In genomic region chr3:143835312-143835711, GRCh38 we compare ENCODE assay signal across 19 cellular contexts. TPM values are rescaled to one million over a fixed set of nuclear protein-coding genes. Genes with fewer than 3 reads are reported as not detected.
DNase-seq lines count a peak whose midpoint lies in the region; ATAC-seq, FAIRE-seq and TF ChIP-seq lines count a peak whose summit lies in the region.
"Had no signal": no experiment of that assay in that cellular context is flagged by ENCODE, and none has a peak within 500 bp of the region (broad histone marks: within the 10 kb centered on the region; RNA-seq: fewer than 3 reads in every experiment).

No MANE protein-coding gene starts in this region.

- H3K4me3 Mint-ChIP-seq in activated T-cell treated with anti-CD3 and anti-CD28 coated beads, Interleukin-2, amount 50 U/mL, for 72 hours: peak overlapping the region in 1 of 2 donors; percentile 40
- H3K4me3 Mint-ChIP-seq in stimulated activated effector memory CD8-positive, alpha-beta T cell treated with anti-CD3 and anti-CD28 coated beads, Interleukin-12 subunit alpha, Interleukin-12 subunit beta, amount 100 ng/mL, for 72 hours: peak overlapping the region; percentile 3
- H3K4me3 Mint-ChIP-seq: CD8-positive, alpha-beta T cell; GM23338 had no signal

- H3K9me3 ChIP-seq in WERI-Rb-1 (ENCODE audit: severe bottlenecking): no peaks in the 10 kb centered on the region
- H3K9me3 ChIP-seq: A549, BE2C had no signal

- peaks cover 0 to 2% of the 10 kb centered on the region in 2 donors for H3K36me3 Mint-ChIP-seq in activated T-cell treated with anti-CD3 and anti-CD28 coated beads, Interleukin-2, amount 50 U/mL, for 72 hours (ENCODE audit: insufficient read depth in 2 of 2)
- H3K36me3 Mint-ChIP-seq in stimulated activated effector memory CD8-positive, alpha-beta T cell treated with anti-CD3 and anti-CD28 coated beads, Interleukin-12 subunit alpha, Interleukin-12 subunit beta, amount 100 ng/mL, for 72 hours: no peaks in the 10 kb centered on the region

- H3K36me3 ChIP-seq in bronchial epithelial cell (ENCODE audit: control insufficient read depth, insufficient read depth, low read length) (no peaks in the 10 kb centered on the region), WERI-Rb-1 (no peaks in the 10 kb centered on the region)
- H3K36me3 ChIP-seq: BE2C had no signal

- DNase-seq in activated T-cell treated with anti-CD3 and anti-CD28 coated beads, Interleukin-2, amount 50 U/mL, for 72 hours: peak in 1 of 2 donors; percentile 23
- DNase-seq in activated T-cell treated with anti-CD3 and anti-CD28 coated beads, Interleukin-2, amount 50 U/mL, for 1 hour: no peak
- DNase-seq in stimulated activated CD4-positive, alpha-beta T cell treated with anti-CD3 and anti-CD28 coated beads, Interleukin-4, amount 100 ng/mL, for 24 hours: peak; percentile 11
- no peak for DNase-seq in stimulated activated CD4-positive, alpha-beta T cell treated with anti-CD3 and anti-CD28 coated beads, Interleukin-2, amount 100 ng/mL, for 48 hours
- DNase-seq in bronchial epithelial cell (ENCODE audit: low read depth): no peak
- DNase-seq in stimulated activated effector memory CD8-positive, alpha-beta T cell treated with anti-CD3 and anti-CD28 coated beads, Interleukin-12 subunit alpha, Interleukin-12 subunit beta, amount 100 ng/mL, for 72 hours (ENCODE audit: low spot score in 2 of 2): no peak
- DNase-seq in GM10266 (ENCODE audit: extremely low spot score): no peak
- no peak for DNase-seq in WERI-Rb-1
- DNase-seq: BE2C; CD8-positive, alpha-beta T cell; COR-L47; DMS153; GF-D8; H7 had no signal

- H3K27me3 ChIP-seq in bronchial epithelial cell (ENCODE audit: control insufficient read depth, insufficient read depth, low read length) (no peaks in the 10 kb centered on the region), WERI-Rb-1 (ENCODE audit: insufficient read depth, low read depth, severe bottlenecking) (no peaks in the 10 kb centered on the region)

- peak; percentile 70 for FAIRE-seq in bronchial epithelial cell (lab: Jason Lieb, UNC)
- FAIRE-seq: A549, D721Med had no signal

- TF ChIP-seq CTCF in bronchial epithelial cell (IDR thresholded peaks at IDR 0.05; ENCODE audit: insufficient read depth, low read length, severe bottlenecking): no peak
- TF ChIP-seq CTCF in GM10266 (IDR thresholded peaks at IDR 0.05; ENCODE audit: control insufficient read depth, insufficient read depth, low read depth, missing control alignments): no peak
- no peak for TF ChIP-seq CTCF in WERI-Rb-1 (IDR thresholded peaks at IDR 0.05; ENCODE audit: low read depth, low read length)

- no peak overlapping the region for H3K27ac ChIP-seq in WERI-Rb-1
- H3K27ac ChIP-seq: A549, C4-2B, HL-60 had no signal

- H3K4me1 Mint-ChIP-seq in activated T-cell treated with anti-CD3 and anti-CD28 coated beads, Interleukin-2, amount 50 U/mL, for 72 hours (ENCODE audit: low read depth): peaks cover 50% of the 10 kb centered on the region
- H3K4me1 Mint-ChIP-seq in stimulated activated effector memory CD8-positive, alpha-beta T cell treated with anti-CD3 and anti-CD28 coated beads, Interleukin-12 subunit alpha, Interleukin-12 subunit beta, amount 100 ng/mL, for 72 hours: peaks cover 38% of the 10 kb centered on the region

- ATAC-seq in activated T-cell treated with anti-CD3 and anti-CD28 coated beads, Interleukin-2, amount 50 U/mL, for 72 hours (replicated peaks in 1 of 2): peak; percentile 70 to 85
- ATAC-seq in stimulated activated effector memory CD8-positive, alpha-beta T cell treated with anti-CD3 and anti-CD28 coated beads, Interleukin-12 subunit alpha, Interleukin-12 subunit beta, amount 100 ng/mL, for 72 hours: peak; percentile 86
- ATAC-seq: A549; CD8-positive, alpha-beta T cell; GM23338 had no signal

- H3K4me3 ChIP-seq in bronchial epithelial cell (ENCODE audit: low read depth, low read length) (no peak overlapping the region), WERI-Rb-1 (ENCODE audit: low read depth, low read length) (no peak overlapping the region)
- H3K4me3 ChIP-seq: A549, GM23338 had no signal

- peak overlapping the region; percentile 24 for H3K27ac Mint-ChIP-seq in activated T-cell treated with anti-CD3 and anti-CD28 coated beads, Interleukin-2, amount 50 U/mL, for 72 hours
- H3K27ac Mint-ChIP-seq in stimulated activated effector memory CD8-positive, alpha-beta T cell treated with anti-CD3 and anti-CD28 coated beads, Interleukin-12 subunit alpha, Interleukin-12 subunit beta, amount 100 ng/mL, for 72 hours: no peak overlapping the region
- H3K27ac Mint-ChIP-seq: CD8-positive, alpha-beta T cell; GM23338 had no signal

- H3K27me3 Mint-ChIP-seq in activated T-cell treated with anti-CD3 and anti-CD28 coated beads, Interleukin-2, amount 50 U/mL, for 72 hours (ENCODE audit: low read depth): no peaks in the 10 kb centered on the region

- H3K9me3 Mint-ChIP-seq in activated T-cell treated with anti-CD3 and anti-CD28 coated beads, Interleukin-2, amount 50 U/mL, for 72 hours: no peaks in the 10 kb centered on the region
- H3K9me3 Mint-ChIP-seq in stimulated activated effector memory CD8-positive, alpha-beta T cell treated with anti-CD3 and anti-CD28 coated beads, Interleukin-12 subunit alpha, Interleukin-12 subunit beta, amount 100 ng/mL, for 72 hours: no peaks in the 10 kb centered on the region
- H3K9me3 Mint-ChIP-seq: CD8-positive, alpha-beta T cell; GM23338 had no signal

RNA-seq across cellular contexts. Expression of gene SLC9A9, which starts 13.0 kb away (rescaled TPM):
- 1 to 10 TPM; 4.3 to 5.2 TPM for total RNA-seq in activated T-cell treated with anti-CD3 and anti-CD28 coated beads, Interleukin-2, amount 50 U/mL, for 72 hours
- 1.3 and 1.4 TPM in 2 replicates for total RNA-seq in bronchial epithelial cell
